In genomic region chr15:90610220-90610619, GRCh38 we compare ENCODE assay signal across 14 cellular contexts.
DNase-seq lines count a peak whose midpoint lies in the region; ATAC-seq and TF ChIP-seq lines count a peak whose summit lies in the region.
"Had no signal": no experiment of that assay in that cellular context is flagged by ENCODE, and none has a peak within 500 bp of the region (broad histone marks: within the 10 kb centered on the region; RNA-seq: fewer than 3 reads in every experiment).

No MANE protein-coding gene starts in this region.

- ATAC-seq in GM21423 (IDR thresholded peaks at IDR 0.05; ENCODE audit: unreplicated experiment), result no peak
- ATAC-seq: activated CD8-positive, alpha-beta memory T cell treated with anti-CD3 and anti-CD28 coated beads, Interleukin-2, amount 10 ng/mL, durations not matched to agents 7 days and 5 days had no signal

- peaks cover 16% of the 10 kb centered on the region for H3K4me1 Mint-ChIP-seq in brain

- no peaks in the 10 kb centered on the region for H3K9me3 Mint-ChIP-seq in brain

- no peak overlapping the region for H3K4me3 ChIP-seq in MG63

- no peak overlapping the region for H3K4me3 Mint-ChIP-seq in brain
- H3K4me3 Mint-ChIP-seq: activated CD8-positive, alpha-beta memory T cell treated with anti-CD3 and anti-CD28 coated beads, Interleukin-2, amount 10 ng/mL, durations not matched to agents 7 days and 5 days had no signal

- TF ChIP-seq CTCF in brain (conservative IDR thresholded peaks at IDR 0.05), result no peak

- H3K27me3 ChIP-seq in MG63, result no peaks in the 10 kb centered on the region

- peak; percentile 31 for DNase-seq in DMS53 (lab: John Stamatoyannopoulos, UW)
- DNase-seq in DMS53 treated with DMSO at 0.1 percent for 48 hours (lab: John Stamatoyannopoulos, UW; ENCODE audit: unreplicated experiment), result no peak
- peak; percentile 59 for DNase-seq in iris pigment epithelial cell (ENCODE audit: low read depth)
- DNase-seq in SW 1271 (lab: John Stamatoyannopoulos, UW), result no peak
- DNase-seq in MG63, result no peak
- DNase-seq: activated CD8-positive, alpha-beta memory T cell treated with anti-CD3 and anti-CD28 coated beads, Interleukin-2, amount 10 ng/mL, durations not matched to agents 7 days and 5 days; DMS79 treated with DMSO at 0.1 percent for 48 hours; effector memory CD4-positive, alpha-beta T cell; NCI-H1092; NCI-H510A treated with DMSO at 0.1 percent for 48 hours had no signal

- H3K27me3 Mint-ChIP-seq in brain, result peaks cover 3% of the 10 kb centered on the region
- H3K27me3 Mint-ChIP-seq: activated CD8-positive, alpha-beta memory T cell treated with anti-CD3 and anti-CD28 coated beads, Interleukin-2, amount 10 ng/mL, durations not matched to agents 7 days and 5 days had no signal

- peak overlapping the region in 4 of 5 experiments; percentile 3 to 36 (median 29) for H3K27ac Mint-ChIP-seq in brain
- H3K27ac Mint-ChIP-seq: activated CD8-positive, alpha-beta memory T cell treated with anti-CD3 and anti-CD28 coated beads, Interleukin-2, amount 10 ng/mL, durations not matched to agents 7 days and 5 days had no signal

- H3K27ac ChIP-seq in temporal lobe (ENCODE audit: low read depth, low read length), result peak overlapping the region; percentile 54
- H3K27ac ChIP-seq: 22Rv1 had no signal

- H3K36me3 ChIP-seq in MG63, result peaks cover 5% of the 10 kb centered on the region; the same call in 1 of the 2 replicates

- no peaks in the 10 kb centered on the region for H3K9me3 ChIP-seq in MG63

- H3K36me3 Mint-ChIP-seq in brain, result peaks cover 35% of the 10 kb centered on the region

Comparison
In these comparisons a context has a peak if more than half of its experiments do, and no peak if none do; other contexts are left out.
1. DNase-seq: peak in DMS53 (single experiment) and iris pigment epithelial cell (single experiment); none in DMS53 treated with DMSO at 0.1 percent for 48 hours (single experiment), SW 1271 (0 of 2) and MG63 (single experiment).